1 cellular context compared by ENCODE assay signal in the genomic region with DNA sequence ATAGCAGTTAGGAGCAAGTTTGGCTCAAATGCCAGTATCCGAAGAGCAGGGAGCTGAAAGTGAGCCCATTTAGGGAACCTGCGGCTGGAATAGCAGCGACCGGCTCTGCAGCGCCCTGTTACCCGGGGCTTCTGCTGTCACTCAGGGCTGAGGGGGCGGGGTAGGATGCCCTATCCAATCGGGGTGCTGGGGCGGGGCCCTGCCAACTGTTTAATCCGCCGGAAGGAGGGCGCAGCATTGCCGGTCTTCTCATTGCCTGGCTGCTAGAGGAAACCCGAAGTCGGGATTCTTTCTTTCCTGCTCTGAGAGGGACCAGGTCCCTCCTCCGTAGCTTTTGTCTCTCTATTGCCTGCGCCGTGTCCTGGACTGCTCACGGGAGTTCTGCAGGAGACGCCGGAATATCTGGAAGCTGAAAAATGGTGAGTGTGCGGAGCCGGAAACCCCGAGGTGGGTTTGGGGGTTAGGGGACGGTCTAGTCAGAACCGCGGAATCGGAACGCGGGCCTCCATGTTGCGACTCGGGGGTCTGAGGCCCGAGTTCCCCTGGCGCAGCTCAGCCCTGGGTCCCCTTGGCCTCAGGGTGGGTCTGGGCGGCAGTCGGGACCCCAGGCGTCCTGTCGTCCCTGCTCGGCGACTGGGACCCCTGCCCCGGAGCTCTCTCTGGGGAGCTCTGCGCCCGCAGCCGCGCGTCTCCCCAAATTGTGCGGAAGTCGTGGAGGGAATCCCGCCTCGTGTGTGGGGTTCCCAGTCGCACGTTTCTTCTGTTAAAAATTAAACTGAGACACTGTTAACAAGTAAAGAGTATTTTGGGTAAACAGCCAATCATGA.
A peak's percentile ranks its signal among the peaks of the same experiment; 100 is the strongest.
TF ChIP-seq lines count a peak whose summit lies in the region.

No MANE protein-coding gene starts in this region.

TF ChIP-seq in SK-N-SH, 30 proteins besides CTCF, POLR2A, EP300 and RAD21 (continued from another document):
- TF ChIP-seq, protein P1, sequence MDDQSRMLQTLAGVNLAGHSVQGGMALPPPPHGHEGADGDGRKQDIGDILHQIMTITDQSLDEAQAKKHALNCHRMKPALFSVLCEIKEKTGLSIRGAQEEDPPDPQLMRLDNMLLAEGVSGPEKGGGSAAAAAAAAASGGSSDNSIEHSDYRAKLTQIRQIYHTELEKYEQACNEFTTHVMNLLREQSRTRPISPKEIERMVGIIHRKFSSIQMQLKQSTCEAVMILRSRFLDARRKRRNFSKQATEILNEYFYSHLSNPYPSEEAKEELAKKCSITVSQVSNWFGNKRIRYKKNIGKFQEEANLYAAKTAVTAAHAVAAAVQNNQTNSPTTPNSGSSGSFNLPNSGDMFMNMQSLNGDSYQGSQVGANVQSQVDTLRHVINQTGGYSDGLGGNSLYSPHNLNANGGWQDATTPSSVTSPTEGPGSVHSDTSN (IDR thresholded peaks at IDR 0.05) = peak; percentile 97
- TF ChIP-seq, protein P2, sequence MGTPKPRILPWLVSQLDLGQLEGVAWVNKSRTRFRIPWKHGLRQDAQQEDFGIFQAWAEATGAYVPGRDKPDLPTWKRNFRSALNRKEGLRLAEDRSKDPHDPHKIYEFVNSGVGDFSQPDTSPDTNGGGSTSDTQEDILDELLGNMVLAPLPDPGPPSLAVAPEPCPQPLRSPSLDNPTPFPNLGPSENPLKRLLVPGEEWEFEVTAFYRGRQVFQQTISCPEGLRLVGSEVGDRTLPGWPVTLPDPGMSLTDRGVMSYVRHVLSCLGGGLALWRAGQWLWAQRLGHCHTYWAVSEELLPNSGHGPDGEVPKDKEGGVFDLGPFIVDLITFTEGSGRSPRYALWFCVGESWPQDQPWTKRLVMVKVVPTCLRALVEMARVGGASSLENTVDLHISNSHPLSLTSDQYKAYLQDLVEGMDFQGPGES (IDR thresholded peaks at IDR 0.05; ENCODE audit: low read depth, low read length) = no peak
- TF ChIP-seq SIN3A (IDR thresholded peaks at IDR 0.05; ENCODE audit: borderline replicate concordance, low read depth, low read length) (peak; percentile 87; the same call in 1 of the 2 replicates), TCF12 (IDR thresholded peaks at IDR 0.05) (no peak), TEAD4 (IDR thresholded peaks at IDR 0.05; ENCODE audit: borderline replicate concordance, insufficient read depth) (no peak), ELF1 (IDR thresholded peaks at IDR 0.05) (no peak), CHD2 (IDR thresholded peaks at IDR 0.05; ENCODE audit: low read length, partially characterized antibody) (peak; percentile 56), TAF1 (IDR thresholded peaks at IDR 0.05; ENCODE audit: borderline replicate concordance, low read depth, low read length) (peak; percentile 87), NFIC (IDR thresholded peaks at IDR 0.05; ENCODE audit: borderline replicate concordance) (no peak)
- TF ChIP-seq, protein P3, sequence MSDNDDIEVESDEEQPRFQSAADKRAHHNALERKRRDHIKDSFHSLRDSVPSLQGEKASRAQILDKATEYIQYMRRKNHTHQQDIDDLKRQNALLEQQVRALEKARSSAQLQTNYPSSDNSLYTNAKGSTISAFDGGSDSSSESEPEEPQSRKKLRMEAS (IDR thresholded peaks at IDR 0.05; ENCODE audit: low read depth) = peak; percentile 56; the same call in 1 of the 2 replicates
TF ChIP-seq in SK-N-SH: peak in this region for 9.
